Comparison of ENCODE assay signal across 15 cellular contexts in the genomic region with DNA sequence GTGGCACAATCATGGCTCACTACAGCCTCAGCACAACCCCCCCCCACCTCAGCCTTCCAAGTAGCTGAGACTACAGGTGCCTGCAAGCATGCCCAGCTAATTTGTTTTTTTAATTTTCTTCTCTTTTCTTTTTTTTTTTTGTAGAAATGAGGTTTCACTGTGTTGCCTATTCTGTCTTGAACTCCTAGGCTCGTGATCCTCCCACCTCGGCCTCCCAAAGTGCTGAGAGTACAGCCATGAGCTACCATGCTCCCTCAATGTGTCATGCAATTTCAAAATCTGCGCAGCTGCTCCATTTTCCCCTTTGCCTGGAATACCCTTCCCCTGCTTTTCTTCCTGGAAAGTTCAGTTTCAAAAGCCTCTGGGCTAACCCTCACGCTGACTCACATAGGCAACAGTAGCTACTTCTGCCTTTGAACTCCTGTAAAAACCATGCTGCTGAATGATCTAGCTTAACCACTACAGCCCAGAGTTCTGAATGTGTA.
DNase-seq lines count a peak whose midpoint lies in the region; ATAC-seq and TF ChIP-seq lines count a peak whose summit lies in the region.
"Had no signal": no experiment of that assay in that cellular context is flagged by ENCODE, and none has a peak within 500 bp of the region (broad histone marks: within the 10 kb centered on the region; RNA-seq: fewer than 3 reads in every experiment).

No MANE protein-coding gene starts in this region.

- H3K79me2 ChIP-seq in GM23338 (replicated peaks; ENCODE audit: insufficient read depth), result no peaks in the 10 kb centered on the region

- no peaks in the 10 kb centered on the region for H3K36me3 ChIP-seq in lung (ENCODE audit: control insufficient read depth in 2 of 2, insufficient read depth in 2 of 2, low read length in 2 of 2)
- H3K36me3 ChIP-seq in GM23338 (ENCODE audit: insufficient read depth), result no peaks in the 10 kb centered on the region
- H3K36me3 ChIP-seq: MG63, ovary, transverse colon had no signal

- peak; percentile 84 to 88 for ATAC-seq in activated T-cell treated with anti-CD3 and anti-CD28 coated beads, Interleukin-2, amount 50 U/mL, for 4 hours
- peak; percentile 6 for ATAC-seq in lung (ENCODE audit: insufficient read depth, low FRiP score)
- ATAC-seq in HG03139 (IDR thresholded peaks at IDR 0.05; ENCODE audit: unreplicated experiment), result no peak
- no peak for ATAC-seq in GM23338
- no peak for ATAC-seq in stimulated activated memory B cell treated with anti-CD40 and anti-IgM and Interleukin-4, amounts not matched to agents 10 μg/mL and 1 μg/mL and 100 μg/mL, for 72 hours

- H3K4me2 ChIP-seq in GM23338, result no peak overlapping the region

- H3K4me3 Mint-ChIP-seq in activated T-cell treated with anti-CD3 and anti-CD28 coated beads, Interleukin-2, amount 50 U/mL, for 4 hours, result peak overlapping the region; percentile 46
- peak overlapping the region; percentile 47 for H3K4me3 Mint-ChIP-seq in stimulated activated naive CD8-positive, alpha-beta T cell treated with anti-CD3 and anti-CD28 coated beads, Interleukin-15, Interleukin-2, amounts not matched to agents 100 ng/mL and 50 ng/mL, for 24 hours
- no peak overlapping the region for H3K4me3 Mint-ChIP-seq in GM23338
- no peak overlapping the region for H3K4me3 Mint-ChIP-seq in stimulated activated memory B cell treated with anti-CD40 and anti-IgM and Interleukin-4, amounts not matched to agents 10 μg/mL and 1 μg/mL and 100 μg/mL, for 72 hours

- H3K4me3 ChIP-seq in lung (no peak overlapping the region), GM23338 (no peak overlapping the region)
- H3K4me3 ChIP-seq: MG63, ovary, transverse colon had no signal

- no peak overlapping the region for H2AFZ ChIP-seq in GM23338

- H3K27me3 Mint-ChIP-seq in activated T-cell treated with anti-CD3 and anti-CD28 coated beads, Interleukin-2, amount 50 U/mL, for 4 hours (ENCODE audit: low read depth), result no peaks in the 10 kb centered on the region
- H3K27me3 Mint-ChIP-seq in stimulated activated naive CD8-positive, alpha-beta T cell treated with anti-CD3 and anti-CD28 coated beads, Interleukin-15, Interleukin-2, amounts not matched to agents 100 ng/mL and 50 ng/mL, for 24 hours, result no peaks in the 10 kb centered on the region
- no peaks in the 10 kb centered on the region for H3K27me3 Mint-ChIP-seq in GM23338 (ENCODE audit: insufficient read depth, low read depth, poor library complexity)
- H3K27me3 Mint-ChIP-seq in stimulated activated memory B cell treated with anti-CD40 and anti-IgM and Interleukin-4, amounts not matched to agents 10 μg/mL and 1 μg/mL and 100 μg/mL, for 72 hours, result no peaks in the 10 kb centered on the region

- H4K20me1 ChIP-seq in GM23338 (replicated peaks; ENCODE audit: insufficient read depth), result no peaks in the 10 kb centered on the region

- no peaks in the 10 kb centered on the region for H3K9me2 ChIP-seq in GM23338 (ENCODE audit: insufficient read depth)

- H3K4me1 Mint-ChIP-seq in activated T-cell treated with anti-CD3 and anti-CD28 coated beads, Interleukin-2, amount 50 U/mL, for 4 hours (ENCODE audit: low read depth), result peaks cover 78% of the 10 kb centered on the region
- H3K4me1 Mint-ChIP-seq in stimulated activated naive CD8-positive, alpha-beta T cell treated with anti-CD3 and anti-CD28 coated beads, Interleukin-15, Interleukin-2, amounts not matched to agents 100 ng/mL and 50 ng/mL, for 24 hours (ENCODE audit: low read depth), result peaks cover 92% of the 10 kb centered on the region
- H3K4me1 Mint-ChIP-seq in GM23338, result peaks cover 2% of the 10 kb centered on the region; the same call in 1 of the 3 replicates
- no peaks in the 10 kb centered on the region for H3K4me1 Mint-ChIP-seq in stimulated activated memory B cell treated with anti-CD40 and anti-IgM and Interleukin-4, amounts not matched to agents 10 μg/mL and 1 μg/mL and 100 μg/mL, for 72 hours

- H3K27ac ChIP-seq in lung (ENCODE audit: low read depth in 1 of 2, low read length in 1 of 2) (no peak overlapping the region), GM23338 (ENCODE audit: low read depth) (no peak overlapping the region)
- H3K27ac ChIP-seq: ovary, transverse colon, VCaP had no signal

- H3K9me3 Mint-ChIP-seq in activated T-cell treated with anti-CD3 and anti-CD28 coated beads, Interleukin-2, amount 50 U/mL, for 4 hours, result no peaks in the 10 kb centered on the region
- no peaks in the 10 kb centered on the region for H3K9me3 Mint-ChIP-seq in stimulated activated naive CD8-positive, alpha-beta T cell treated with anti-CD3 and anti-CD28 coated beads, Interleukin-15, Interleukin-2, amounts not matched to agents 100 ng/mL and 50 ng/mL, for 24 hours
- no peaks in the 10 kb centered on the region for H3K9me3 Mint-ChIP-seq in GM23338
- H3K9me3 Mint-ChIP-seq in stimulated activated memory B cell treated with anti-CD40 and anti-IgM and Interleukin-4, amounts not matched to agents 10 μg/mL and 1 μg/mL and 100 μg/mL, for 72 hours, result no peaks in the 10 kb centered on the region

- no peaks in the 10 kb centered on the region for H3K36me3 Mint-ChIP-seq in activated T-cell treated with anti-CD3 and anti-CD28 coated beads, Interleukin-2, amount 50 U/mL, for 4 hours (ENCODE audit: insufficient read depth)
- H3K36me3 Mint-ChIP-seq in stimulated activated naive CD8-positive, alpha-beta T cell treated with anti-CD3 and anti-CD28 coated beads, Interleukin-15, Interleukin-2, amounts not matched to agents 100 ng/mL and 50 ng/mL, for 24 hours (ENCODE audit: low read depth), result no peaks in the 10 kb centered on the region
- H3K36me3 Mint-ChIP-seq in GM23338 (ENCODE audit: low read depth), result no peaks in the 10 kb centered on the region
- no peaks in the 10 kb centered on the region for H3K36me3 Mint-ChIP-seq in stimulated activated memory B cell treated with anti-CD40 and anti-IgM and Interleukin-4, amounts not matched to agents 10 μg/mL and 1 μg/mL and 100 μg/mL, for 72 hours

- H3F3A ChIP-seq in GM23338 (replicated peaks; ENCODE audit: low read depth), result no peaks in the 10 kb centered on the region

- H3K9me3 ChIP-seq in lung (ENCODE audit: control insufficient read depth in 2 of 2, insufficient read depth in 1 of 2, low read length in 1 of 2), result no peaks in the 10 kb centered on the region
- H3K9me3 ChIP-seq: MG63, ovary, transverse colon had no signal

- peak overlapping the region; percentile 94 for H3K27ac Mint-ChIP-seq in stimulated activated naive CD8-positive, alpha-beta T cell treated with anti-CD3 and anti-CD28 coated beads, Interleukin-15, Interleukin-2, amounts not matched to agents 100 ng/mL and 50 ng/mL, for 24 hours
- H3K27ac Mint-ChIP-seq in GM23338, result no peak overlapping the region
- no peak overlapping the region for H3K27ac Mint-ChIP-seq in stimulated activated memory B cell treated with anti-CD40 and anti-IgM and Interleukin-4, amounts not matched to agents 10 μg/mL and 1 μg/mL and 100 μg/mL, for 72 hours

- no peak for TF ChIP-seq CTCF in lung (IDR thresholded peaks at IDR 0.05; ENCODE audit: control extremely low read depth, extremely low read depth)
- TF ChIP-seq CTCF in GM23338 (conservative IDR thresholded peaks at IDR 0.05; ENCODE audit: low read depth in 2 of 2), result no peak

- DNase-seq in activated naive CD4-positive, alpha-beta T cell treated with Interleukin-2 at 50 U/mL for 16 hours, result peak; percentile 46
- no peak for DNase-seq in activated naive CD4-positive, alpha-beta T cell (lab: John Stamatoyannopoulos, UW)
- peak; percentile 32 for DNase-seq in activated T-cell treated with anti-CD3 and anti-CD28 coated beads, Interleukin-2, amount 50 U/mL, for 4 hours
- DNase-seq in lung (ENCODE audit: low spot score) (no peak), GM23338 (ENCODE audit: low spot score) (no peak)
- DNase-seq: ACHN, anterior cingulate cortex, MG63, NCI-H446, ovary, transverse colon had no signal

- H3K27me3 ChIP-seq in lung (ENCODE audit: control insufficient read depth, insufficient read depth) (no peaks in the 10 kb centered on the region), GM23338 (ENCODE audit: insufficient read depth) (no peaks in the 10 kb centered on the region)
- H3K27me3 ChIP-seq: MG63, ovary, transverse colon had no signal

- H3K4me1 ChIP-seq in lung (ENCODE audit: control insufficient read depth in 2 of 2, insufficient read depth in 2 of 2, low read length in 2 of 2) (peaks cover 0 to 1% of the 10 kb centered on the region in 2 donors), GM23338 (ENCODE audit: insufficient read depth) (no peaks in the 10 kb centered on the region)
- H3K4me1 ChIP-seq: transverse colon had no signal

- WGBS in lung, 2 donors, result 76 to 86% methylated on average over 4 of the region's 4 CpGs

TF ChIP-seq in GM23338, 12 proteins besides CTCF, POLR2A, EP300 and RAD21:
- no peak for TF ChIP-seq ZNF114 (CRISPR knock-in tag; IDR thresholded peaks at IDR 0.05)
- TF ChIP-seq REST (IDR thresholded peaks at IDR 0.05; ENCODE audit: unreplicated experiment), result no peak
- TF ChIP-seq EZH2 (IDR thresholded peaks at IDR 0.05; ENCODE audit: low read depth, unreplicated experiment), result no peak
- no peak for TF ChIP-seq EZH2phosphoT487 (IDR thresholded peaks at IDR 0.05; ENCODE audit: unreplicated experiment)
- TF ChIP-seq NANOG (IDR thresholded peaks at IDR 0.05; ENCODE audit: borderline replicate concordance), result no peak

Comparison
In these comparisons a context has a peak if more than half of its experiments do, and no peak if none do; other contexts are left out.
1. DNase-seq: peak in activated naive CD4-positive, alpha-beta T cell treated with Interleukin-2 at 50 U/mL for 16 hours (single experiment) and activated T-cell treated with anti-CD3 and anti-CD28 coated beads, Interleukin-2, amount 50 U/mL, for 4 hours (single experiment); none in activated naive CD4-positive, alpha-beta T cell (0 of 4), lung (single experiment) and GM23338 (single experiment).
2. ATAC-seq: peak in activated T-cell treated with anti-CD3 and anti-CD28 coated beads, Interleukin-2, amount 50 U/mL, for 4 hours (2 of 2) and lung (single experiment); none in HG03139 (single experiment), GM23338 (single experiment) and stimulated activated memory B cell treated with anti-CD40 and anti-IgM and Interleukin-4, amounts not matched to agents 10 μg/mL and 1 μg/mL and 100 μg/mL, for 72 hours (single experiment).
3. H3K4me3 Mint-ChIP-seq: peak in activated T-cell treated with anti-CD3 and anti-CD28 coated beads, Interleukin-2, amount 50 U/mL, for 4 hours (single experiment) and stimulated activated naive CD8-positive, alpha-beta T cell treated with anti-CD3 and anti-CD28 coated beads, Interleukin-15, Interleukin-2, amounts not matched to agents 100 ng/mL and 50 ng/mL, for 24 hours (single experiment); none in GM23338 (single experiment) and stimulated activated memory B cell treated with anti-CD40 and anti-IgM and Interleukin-4, amounts not matched to agents 10 μg/mL and 1 μg/mL and 100 μg/mL, for 72 hours (single experiment).